Comparison of ENCODE assay signal across 23 cellular contexts in the genomic region with DNA sequence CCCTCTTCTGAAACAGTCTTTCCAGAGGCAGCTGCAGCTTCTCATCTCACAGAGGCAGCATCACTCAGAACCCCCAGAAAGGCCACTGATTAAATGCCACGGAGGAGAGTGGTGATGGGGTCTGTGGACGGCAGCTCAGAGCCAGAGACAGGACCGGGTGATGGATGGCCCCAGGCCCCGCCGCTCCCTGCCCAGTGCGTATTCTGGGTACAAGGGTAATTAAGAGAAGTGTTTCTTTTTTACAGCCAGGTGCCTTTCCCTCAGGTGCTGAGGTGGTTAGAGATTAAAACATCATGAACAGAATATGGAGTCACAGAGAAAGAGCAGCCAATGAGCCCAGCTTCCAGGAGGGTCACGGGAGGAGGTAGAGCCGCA.
"Had no signal": no experiment of that assay in that cellular context is flagged by ENCODE, and none has a peak within 500 bp of the region (broad histone marks: within the 10 kb centered on the region; RNA-seq: fewer than 3 reads in every experiment).

No MANE protein-coding gene starts in this region.

- H3K27ac ChIP-seq: colonic mucosa, epithelial cell of prostate, esophagus squamous epithelium, gastrocnemius medialis, heart right ventricle, left lung, lower lobe of right lung had no signal

- H3K36me3 ChIP-seq: colonic mucosa, esophagus squamous epithelium, gastrocnemius medialis, heart right ventricle, left lung, lower lobe of right lung had no signal

- H3K27ac Mint-ChIP-seq: dendritic cell treated with granulocyte-macrophage colony-stimulating factor and Interleukin-4, amounts not matched to agents 40 ng/mL and 50 ng/mL, for 4 days; effector memory CD8-positive, alpha-beta T cell; endodermal cell; naive B cell had no signal

- DNase-seq: colonic mucosa; cortex of kidney; effector CD8-positive, alpha-beta T cell; effector memory CD8-positive, alpha-beta T cell; endodermal cell; erythroblast; esophagus squamous epithelium; foreskin fibroblast; foreskin melanocyte; gastrocnemius medialis; heart right ventricle; hippocampal formation; left cardiac atrium; left lung; left ventricle myocardium superior; lower lobe of right lung; mesenchymal stem cell; mucosa of descending colon; naive B cell had no signal

- H3K9me3 ChIP-seq: colonic mucosa, gastrocnemius medialis, mucosa of descending colon had no signal

- H3K36me3 Mint-ChIP-seq: mesothelial cell of epicardium had no signal

- H3K4me3 Mint-ChIP-seq: dendritic cell treated with granulocyte-macrophage colony-stimulating factor and Interleukin-4, amounts not matched to agents 40 ng/mL and 50 ng/mL, for 4 days; effector memory CD8-positive, alpha-beta T cell; endodermal cell; mesothelial cell of epicardium; naive B cell had no signal

- ATAC-seq: effector memory CD8-positive, alpha-beta T cell; esophagus mucosa; gastrocnemius medialis; heart right ventricle; left cardiac atrium; left lung; left ventricle myocardium superior; lower lobe of right lung; mucosa of descending colon had no signal

- H3K4me1 ChIP-seq: colonic mucosa, gastrocnemius medialis, left lung, lower lobe of right lung had no signal

- H3K27me3 ChIP-seq: colonic mucosa had no signal

- H3K4me3 ChIP-seq: colonic mucosa, esophagus squamous epithelium, gastrocnemius medialis, heart right ventricle, left lung, lower lobe of right lung, mucosa of descending colon had no signal

- H3K27me3 Mint-ChIP-seq: dendritic cell treated with granulocyte-macrophage colony-stimulating factor and Interleukin-4, amounts not matched to agents 40 ng/mL and 50 ng/mL, for 4 days had no signal
